In genomic region chr10:103554488-103555320, GRCh38 we compare ENCODE assay signal across 8 cellular contexts.
DNase-seq lines count a peak whose midpoint lies in the region; ATAC-seq and TF ChIP-seq lines count a peak whose summit lies in the region.

No MANE protein-coding gene starts in this region.

- POLR2A ChIA-PET in PC-3 (lab: Charles Lee; ENCODE audit: unreplicated experiment) = no interaction called here

- H3K27ac ChIP-seq in H9 (ENCODE audit: insufficient read length, low read depth, low read length) = no peak overlapping the region
- H3K27ac ChIP-seq in PC-3 (ENCODE audit: low read length) = no peak overlapping the region
- peak overlapping the region in 3 of 4 donors; percentile 27 to 57 (median 36) for H3K27ac ChIP-seq in body of pancreas
- H3K27ac ChIP-seq in gastrocnemius medialis = peak overlapping the region; percentile 83 to 94 (median 89)

- H2AFZ ChIP-seq in H9 (ENCODE audit: low read length) (no peak overlapping the region), PC-3 (ENCODE audit: low read length) (peak overlapping the region; percentile 30; the same call in 1 of the 2 replicates)

- H3K4me3 ChIP-seq in PC-3 (ENCODE audit: low read length) (peak overlapping the region; percentile 57), body of pancreas (no peak overlapping the region), iPS-15b (ENCODE audit: low read depth, low read length) (peak overlapping the region; percentile 43), gastrocnemius medialis (peak overlapping the region; percentile 57 to 63 (median 62))

- H3K9me2 ChIP-seq in PC-3 (replicated peaks; ENCODE audit: low read length) = no peaks in the 10 kb centered on the region

- no peak overlapping the region for H3K14ac ChIP-seq in H9 (ENCODE audit: insufficient read depth, low read length)

- H4K8ac ChIP-seq in H9 (replicated peaks; ENCODE audit: insufficient read length, low read depth, low read length) = no peak overlapping the region

- intact Hi-C loops in PC-3 (cut with micrococcal nuclease) = no loop called here
- intact Hi-C loops in body of pancreas (cut with DNase I) = no loop called here
- intact Hi-C loops in gastrocnemius medialis (cut with DNase I; ENCODE audit: low total_unique reads) = loop anchor here (2.0 kb wide), 1 partner anchor 26 kb away; no protein-coding TSS in a partner anchor

- H3K36me3 ChIP-seq in PC-3 (ENCODE audit: low read depth, low read length) = no peaks in the 10 kb centered on the region
- no peaks in the 10 kb centered on the region for H3K36me3 ChIP-seq in body of pancreas (replicated peaks in 1 of 2; ENCODE audit: insufficient read depth in 1 of 2, low read depth in 2 of 2)
- no peaks in the 10 kb centered on the region for H3K36me3 ChIP-seq in iPS-15b (ENCODE audit: control insufficient read depth, insufficient read depth, low read length)
- H3K36me3 ChIP-seq in gastrocnemius medialis = no peaks in the 10 kb centered on the region

- no peak overlapping the region for H3K27ac Mint-ChIP-seq in H9

- peak overlapping the region; percentile 62 to 77 for H3K4me3 Mint-ChIP-seq in H9

- no peak overlapping the region for H3K4ac ChIP-seq in H9 (ENCODE audit: low read depth, low read length)

- in situ Hi-C loops in gastrocnemius medialis (cut with MboI; ENCODE audit: low sequenced_read_pairs in 4 of 4) = no loop called here

- H2BK12ac ChIP-seq in H9 (ENCODE audit: insufficient read length, low read depth, low read length) = no peak overlapping the region

- no peak overlapping the region for H2AK5ac ChIP-seq in H9 (ENCODE audit: insufficient read length, low read length)

- H3K23ac ChIP-seq in H9 (ENCODE audit: insufficient read length, low read depth, low read length) = no peak overlapping the region

- H3K27me3 ChIP-seq in H9 (ENCODE audit: insufficient read depth, low read length) = peaks cover 2% of the 10 kb centered on the region; the same call in 1 of the 2 replicates
- no peaks in the 10 kb centered on the region for H3K27me3 ChIP-seq in PC-3 (ENCODE audit: low read length)
- H3K27me3 ChIP-seq in body of pancreas = no peaks in the 10 kb centered on the region
- peaks cover 10% of the 10 kb centered on the region for H3K27me3 ChIP-seq in iPS-15b (ENCODE audit: control insufficient read depth, insufficient read depth, low read length)
- no peaks in the 10 kb centered on the region for H3K27me3 ChIP-seq in gastrocnemius medialis

- H4K20me1 ChIP-seq in H9 (ENCODE audit: control insufficient read depth, insufficient read depth, insufficient read length) = no peaks in the 10 kb centered on the region
- no peaks in the 10 kb centered on the region for H4K20me1 ChIP-seq in PC-3 (ENCODE audit: low read length)

- H3K4me1 Mint-ChIP-seq in H9 = peaks cover 2 to 15% of the 10 kb centered on the region in 2 experiments; a peak in 3 of 4 replicates

- TF ChIP-seq POLR2A in body of pancreas (IDR thresholded peaks at IDR 0.05) (peak in 2 of 3 donors; percentile 12 to 21), gastrocnemius medialis (IDR thresholded peaks at IDR 0.05) (peak; percentile 58 to 64)

- no peaks in the 10 kb centered on the region for H3K79me1 ChIP-seq in H9 (ENCODE audit: insufficient read depth, low read depth, low read length, poor library complexity, severe bottlenecking)

- BruUV-seq in PC-3 (replicated peaks; lab: Mats Ljungman, UMichigan) = no TSS peak

- no peaks in the 10 kb centered on the region for H3K4me1 ChIP-seq in H9 (ENCODE audit: insufficient read depth, low read length)
- H3K4me1 ChIP-seq in PC-3 (ENCODE audit: insufficient read depth, low read length) = no peaks in the 10 kb centered on the region; the same call in 1 of the 2 replicates
- H3K4me1 ChIP-seq in body of pancreas = peaks cover 36% of the 10 kb centered on the region
- no peaks in the 10 kb centered on the region for H3K4me1 ChIP-seq in iPS-15b (ENCODE audit: control insufficient read depth, insufficient read depth, low read length)
- peaks cover 41 to 51% of the 10 kb centered on the region in 2 donors for H3K4me1 ChIP-seq in gastrocnemius medialis

- no peak overlapping the region for H3T11ph ChIP-seq in H9 (ENCODE audit: low read length)

- no peak overlapping the region for H2BK15ac ChIP-seq in H9 (ENCODE audit: low read depth, low read length)

- ATAC-seq in PC-3 (peak; percentile 85), body of pancreas (peak; percentile 69), gastrocnemius medialis (peak; percentile 60 to 67), GM19351 (IDR thresholded peaks at IDR 0.05; ENCODE audit: unreplicated experiment) (no peak), HG03039 (IDR thresholded peaks at IDR 0.05; ENCODE audit: unreplicated experiment) (no peak)

- no peaks in the 10 kb centered on the region; a peak in 1 of 7 replicates for H3K36me3 Mint-ChIP-seq in H9 (ENCODE audit: insufficient read depth in 1 of 3, low read depth in 3 of 3)

- TF ChIP-seq CTCF in H9 (conservative IDR thresholded peaks at IDR 0.05) (no peak), PC-3 (conservative IDR thresholded peaks at IDR 0.05; ENCODE audit: low read depth, low read length) (no peak), body of pancreas (IDR thresholded peaks at IDR 0.05) (no peak), gastrocnemius medialis (IDR thresholded peaks at IDR 0.05 in 4 of 5, conservative IDR thresholded peaks at IDR 0.05 in 1 of 5) (no peak)

- H4K5ac ChIP-seq in H9 (ENCODE audit: insufficient read length, low read depth, low read length) = no peak overlapping the region

- no peak overlapping the region for H2BK120ac ChIP-seq in H9 (ENCODE audit: low read depth, low read length, poor library complexity, severe bottlenecking)

- H3K18ac ChIP-seq in H9 (ENCODE audit: insufficient read length, low read depth, low read length) = no peak overlapping the region

- H3K56ac ChIP-seq in H9 (ENCODE audit: insufficient read length, low read depth, low read length) = no peak overlapping the region

- CTCF ChIA-PET in PC-3 (lab: Charles Lee) = interaction anchor here (0.6 to 0.7 kb wide), 3 partner anchors 8 to 517 kb away, joined by 3 to 5 read pairs (median 5); no protein-coding TSS in a partner anchor

- no peaks in the 10 kb centered on the region; a peak in 1 of 5 replicates for H3K9me3 Mint-ChIP-seq in H9

- H2BK5ac ChIP-seq in H9 (ENCODE audit: insufficient read length, low read length) = no peak overlapping the region

- H3F3A ChIP-seq in PC-3 (ENCODE audit: low read length, unreplicated experiment) = no peaks in the 10 kb centered on the region

- WGBS in H9 (ENCODE audit: extremely low coverage, insufficient read length, low lambda C conversion rate) = no CpG with 5 or more reads among the region's 43 CpGs
- 13 to 23% methylated on average over 10 to 24 of the region's 43 CpGs for whole genome bisulfite sequencing in body of pancreas, 2 donors

- H3K4me2 ChIP-seq in H9 (ENCODE audit: insufficient read depth, insufficient read length, low read length) (peak overlapping the region; percentile 70), PC-3 (ENCODE audit: low read length) (peak overlapping the region; percentile 72)

- H4K91ac ChIP-seq in H9 (ENCODE audit: insufficient read length, low read depth, low read length) = no peak overlapping the region

- no peaks in the 10 kb centered on the region for H3K79me2 ChIP-seq in H9 (ENCODE audit: insufficient read depth, low read length)
- no peaks in the 10 kb centered on the region for H3K79me2 ChIP-seq in PC-3 (ENCODE audit: low read length)

- DNase-seq in AG08396 (ENCODE audit: low spot score) (peak; percentile 84), H9 (peak; percentile 54), PC-3 (peak; percentile 58), body of pancreas (peak; percentile 40 to 73 (median 60)), gastrocnemius medialis (peak; percentile 63 to 75)

- peaks cover 52% of the 10 kb centered on the region for H3K27me3 Mint-ChIP-seq in H9 (ENCODE audit: low read depth)

- H3K9ac ChIP-seq in H9 (ENCODE audit: extremely low read depth, insufficient read length, low read length) (no peak overlapping the region), PC-3 (ENCODE audit: low read length) (no peak overlapping the region), iPS-15b (ENCODE audit: low read depth, low read length) (no peak overlapping the region)

- H2BK20ac ChIP-seq in H9 (ENCODE audit: low read depth, low read length, poor library complexity, severe bottlenecking) = no peak overlapping the region

- no peaks in the 10 kb centered on the region for H3K9me3 ChIP-seq in H9 (ENCODE audit: control insufficient read depth, low read depth, low read length)
- no peaks in the 10 kb centered on the region for H3K9me3 ChIP-seq in PC-3 (ENCODE audit: low read length)
- H3K9me3 ChIP-seq in body of pancreas = no peaks in the 10 kb centered on the region
- H3K9me3 ChIP-seq in iPS-15b (ENCODE audit: control insufficient read depth, insufficient read depth, low read length) = no peaks in the 10 kb centered on the region
- H3K9me3 ChIP-seq in gastrocnemius medialis = no peaks in the 10 kb centered on the region

- no peaks in the 10 kb centered on the region for H3K23me2 ChIP-seq in H9 (ENCODE audit: insufficient read length, low read depth, low read length, poor library complexity, severe bottlenecking)

Comparison
In these comparisons a context has a peak if more than half of its experiments do, and no peak if none do; other contexts are left out.
1. H3K27ac ChIP-seq: peak in body of pancreas (3 of 4) and gastrocnemius medialis (4 of 4); none in H9 (single experiment) and PC-3 (single experiment).
2. ATAC-seq: peak in PC-3 (single experiment), body of pancreas (single experiment) and gastrocnemius medialis (2 of 2); none in GM19351 (single experiment) and HG03039 (single experiment).
3. H3K4me3 ChIP-seq: peak in PC-3 (single experiment), iPS-15b (single experiment) and gastrocnemius medialis (4 of 4); none in body of pancreas (0 of 2).
4. Peak in every context shown above with its lines, with median percentiles within 50 percentile points of each other: DNase-seq.